In the genomic region with DNA sequence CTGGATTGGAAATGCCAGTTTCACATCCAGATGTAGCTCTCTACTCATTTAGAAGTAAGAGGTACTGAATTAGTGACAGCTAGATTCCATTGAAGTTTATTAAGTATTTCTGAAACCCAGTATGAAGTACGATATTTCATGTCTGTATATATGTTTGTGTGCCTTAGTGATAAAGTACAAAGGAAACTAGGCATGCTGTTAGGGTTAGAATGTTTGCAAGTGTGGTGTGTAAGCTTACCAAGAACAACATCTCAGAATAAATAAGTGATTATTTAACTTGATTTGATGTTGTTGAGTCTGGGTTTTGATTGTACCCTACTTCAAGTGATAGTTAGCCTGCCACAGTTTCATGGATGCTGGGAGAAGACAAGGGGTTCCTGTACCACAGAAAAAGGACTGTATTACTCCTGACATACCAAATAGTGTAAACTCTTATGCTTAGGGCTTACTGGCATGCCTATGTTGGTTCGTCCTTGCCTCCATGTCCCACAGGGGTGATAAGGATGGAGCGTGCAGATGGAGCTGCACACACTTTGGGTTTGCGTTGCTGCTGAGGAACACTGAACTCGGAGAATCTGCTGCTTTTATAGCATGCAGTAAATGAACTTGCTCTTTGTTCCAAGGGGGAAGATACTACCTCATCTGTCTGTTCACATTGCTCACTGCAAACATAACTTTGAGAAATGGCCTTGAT, we compare ENCODE assay signal across 15 cellular contexts. TPM values are rescaled to one million over a fixed set of nuclear protein-coding genes. Genes with fewer than 3 reads are reported as not detected.
A peak's percentile ranks its signal among the peaks of the same experiment; 100 is the strongest.
DNase-seq lines count a peak whose midpoint lies in the region; ATAC-seq and TF ChIP-seq lines count a peak whose summit lies in the region.
"Had no signal": no experiment of that assay in that cellular context is flagged by ENCODE, and none has a peak within 500 bp of the region (broad histone marks: within the 10 kb centered on the region; RNA-seq: fewer than 3 reads in every experiment).

No MANE protein-coding gene starts in this region.

- H3K9me3 Mint-ChIP-seq in endothelial cell (ENCODE audit: unreplicated experiment) (no peaks in the 10 kb centered on the region), natural killer cell (no peaks in the 10 kb centered on the region)
- H3K9me3 Mint-ChIP-seq: activated naive CD4-positive, alpha-beta T cell treated with anti-CD3 and anti-CD28 coated beads, Interleukin-2, amount 50 U/mL, for 24 hours; central memory CD8-positive, alpha-beta T cell had no signal

- H3K4me3 ChIP-seq in PC-9 (no peak overlapping the region), tibial nerve (no peak overlapping the region)
- H3K4me3 ChIP-seq in effector memory CD4-positive, alpha-beta T cell (ENCODE audit: insufficient read depth, low read depth, low read length, poor library complexity, severe bottlenecking), result no peak overlapping the region
- H3K4me3 ChIP-seq: GM12878 had no signal

- TF ChIP-seq CTCF in PC-9 (conservative IDR thresholded peaks at IDR 0.05) (no peak), endothelial cell (IDR thresholded peaks at IDR 0.05; ENCODE audit: unreplicated experiment) (no peak), natural killer cell (IDR thresholded peaks at IDR 0.05) (no peak), tibial nerve (IDR thresholded peaks at IDR 0.05) (no peak)

- H3K9me3 ChIP-seq in PC-9 (ENCODE audit: insufficient read depth, low read depth), result 0 out of 2 replicates have a peak, but pooled peaks cover 3% of the 10 kb centered on the region
- H3K9me3 ChIP-seq in tibial nerve, result no peaks in the 10 kb centered on the region
- no peaks in the 10 kb centered on the region for H3K9me3 ChIP-seq in effector memory CD4-positive, alpha-beta T cell (ENCODE audit: control insufficient read depth, low read length)

- no peak for DNase-seq in PC-9
- DNase-seq in endothelial cell (ENCODE audit: low spot score), result no peak
- no peak for DNase-seq in natural killer cell
- DNase-seq in tibial nerve (ENCODE audit: low spot score in 2 of 2), result no peak
- DNase-seq in SW480 (ENCODE audit: low spot score), result no peak
- DNase-seq in DMS79 (lab: John Stamatoyannopoulos, UW), result no peak
- no peak for DNase-seq in effector memory CD4-positive, alpha-beta T cell
- DNase-seq: activated CD8-positive, alpha-beta memory T cell treated with anti-CD3 and anti-CD28 coated beads, Interleukin-2, amount 50 U/mL, for 48 hours; CD4-positive, CD25-positive, alpha-beta regulatory T cell; NCI-H1105 treated with DMSO at 0.1 percent for 48 hours; stimulated activated CD8-positive, alpha-beta memory T cell treated with anti-CD3 and anti-CD28 coated beads, Interleukin-4, amount 100 ng/mL, for 48 hours had no signal

- H3K4me1 Mint-ChIP-seq in endothelial cell (ENCODE audit: unreplicated experiment) (peaks cover 42% of the 10 kb centered on the region), natural killer cell (peaks cover 71 to 74% of the 10 kb centered on the region in 2 donors)

- peak overlapping the region; percentile 11; the same call in 1 of the 2 replicates for H3K27ac ChIP-seq in PC-9
- H3K27ac ChIP-seq in tibial nerve, result peak overlapping the region in 3 of 4 donors; percentile 32 to 86 (median 81)
- no peak overlapping the region for H3K27ac ChIP-seq in effector memory CD4-positive, alpha-beta T cell (ENCODE audit: insufficient read depth, low read length, poor library complexity, severe bottlenecking)
- H3K27ac ChIP-seq: epithelial cell of prostate had no signal

- peaks cover 36% of the 10 kb centered on the region for H3K4me1 ChIP-seq in PC-9 (replicated peaks; ENCODE audit: insufficient read depth)
- H3K4me1 ChIP-seq in tibial nerve, result peaks cover 0 to 59% (median 12%) of the 10 kb centered on the region in 4 donors
- H3K4me1 ChIP-seq in effector memory CD4-positive, alpha-beta T cell (ENCODE audit: control insufficient read depth, insufficient read depth, low read length, poor library complexity, severe bottlenecking), result peaks cover 5% of the 10 kb centered on the region

- no peak for ATAC-seq in natural killer cell
- ATAC-seq: GM12878 had no signal

- H2AFZ ChIP-seq in PC-9, result no peak overlapping the region

- H3K27ac Mint-ChIP-seq in endothelial cell (ENCODE audit: unreplicated experiment) (peak overlapping the region; percentile 61), natural killer cell (peak overlapping the region; percentile 49 to 55)
- H3K27ac Mint-ChIP-seq: activated naive CD4-positive, alpha-beta T cell treated with anti-CD3 and anti-CD28 coated beads, Interleukin-2, amount 50 U/mL, for 24 hours had no signal

- H3K27me3 Mint-ChIP-seq in endothelial cell (ENCODE audit: unreplicated experiment), result no peaks in the 10 kb centered on the region
- H3K27me3 Mint-ChIP-seq in natural killer cell (ENCODE audit: low read depth in 2 of 2), result no peaks in the 10 kb centered on the region
- H3K27me3 Mint-ChIP-seq: activated naive CD4-positive, alpha-beta T cell treated with anti-CD3 and anti-CD28 coated beads, Interleukin-2, amount 50 U/mL, for 24 hours; CD4-positive, CD25-positive, alpha-beta regulatory T cell; central memory CD8-positive, alpha-beta T cell had no signal

- TF ChIP-seq EP300 in tibial nerve (IDR thresholded peaks at IDR 0.05), result no peak

- intact Hi-C loops in PC-9 (cut with micrococcal nuclease; ENCODE audit: unreplicated experiment) (no loop called here), natural killer cell (cut with micrococcal nuclease) (no loop called here)

- peaks cover 100% of the 10 kb centered on the region for H3K79me2 ChIP-seq in PC-9 (ENCODE audit: low read depth)

- POLR2A ChIA-PET in PC-9 (lab: Charles Lee; ENCODE audit: unreplicated experiment), result no interaction called here

- no peak overlapping the region for H3K4me2 ChIP-seq in PC-9

- no peak overlapping the region for H3K4me3 Mint-ChIP-seq in endothelial cell (ENCODE audit: unreplicated experiment)
- no peak overlapping the region for H3K4me3 Mint-ChIP-seq in natural killer cell
- H3K4me3 Mint-ChIP-seq: activated naive CD4-positive, alpha-beta T cell treated with anti-CD3 and anti-CD28 coated beads, Interleukin-2, amount 50 U/mL, for 24 hours; CD4-positive, CD25-positive, alpha-beta regulatory T cell; central memory CD8-positive, alpha-beta T cell had no signal

- no peaks in the 10 kb centered on the region for H3K9me2 ChIP-seq in PC-9 (ENCODE audit: insufficient read depth)

- TF ChIP-seq POLR2A in tibial nerve (IDR thresholded peaks at IDR 0.05), result no peak

- CTCF ChIA-PET in PC-9 (lab: Charles Lee), result no interaction called here

- H3K27me3 ChIP-seq in PC-9 (ENCODE audit: insufficient read depth, low read depth) (no peaks in the 10 kb centered on the region), tibial nerve (no peaks in the 10 kb centered on the region)
- no peaks in the 10 kb centered on the region for H3K27me3 ChIP-seq in effector memory CD4-positive, alpha-beta T cell (replicated peaks; ENCODE audit: control insufficient read depth, insufficient read depth, low read length, poor library complexity, severe bottlenecking)

- WGBS in tibial nerve, 2 donors, result 77 to 81% methylated on average over 5 of the region's 5 CpGs

- H4K20me1 ChIP-seq in PC-9 (ENCODE audit: insufficient read depth), result peaks cover 96% of the 10 kb centered on the region

- H3K36me3 ChIP-seq in PC-9 (ENCODE audit: low read depth) (peaks cover 89% of the 10 kb centered on the region), tibial nerve (no peaks in the 10 kb centered on the region)
- no peaks in the 10 kb centered on the region for H3K36me3 ChIP-seq in effector memory CD4-positive, alpha-beta T cell (ENCODE audit: control insufficient read depth, insufficient read depth, low read length)

- peaks cover 99% of the 10 kb centered on the region for H3F3A ChIP-seq in PC-9 (ENCODE audit: insufficient read depth, low read depth)

- no TSS peak for BruUV-seq in PC-9 (replicated peaks; lab: Mats Ljungman, UMichigan)

- peaks cover 26% of the 10 kb centered on the region for H3K36me3 Mint-ChIP-seq in endothelial cell (ENCODE audit: low read depth, unreplicated experiment)
- no peaks in the 10 kb centered on the region for H3K36me3 Mint-ChIP-seq in natural killer cell

RNA-seq across cellular contexts. Expression of gene FNDC3B, which starts 43.6 kb away (rescaled TPM):
- 79.4 and 106 TPM in 2 replicates for total RNA-seq in PC-9 (2021)
- 204 TPM for total RNA-seq in endothelial cell (ENCODE audit: unreplicated experiment)
- total RNA-seq in natural killer cell, result 100 to 1,000 TPM; 154 to 214 (median 206) TPM
- 100 to 1,000 TPM in 2 of 4 donors, 10 to 100 TPM in 2; 87.5 to 106 (median 95.7) TPM for total RNA-seq in tibial nerve
